ENCODE assay signal across 24 cellular contexts in the genomic region with DNA sequence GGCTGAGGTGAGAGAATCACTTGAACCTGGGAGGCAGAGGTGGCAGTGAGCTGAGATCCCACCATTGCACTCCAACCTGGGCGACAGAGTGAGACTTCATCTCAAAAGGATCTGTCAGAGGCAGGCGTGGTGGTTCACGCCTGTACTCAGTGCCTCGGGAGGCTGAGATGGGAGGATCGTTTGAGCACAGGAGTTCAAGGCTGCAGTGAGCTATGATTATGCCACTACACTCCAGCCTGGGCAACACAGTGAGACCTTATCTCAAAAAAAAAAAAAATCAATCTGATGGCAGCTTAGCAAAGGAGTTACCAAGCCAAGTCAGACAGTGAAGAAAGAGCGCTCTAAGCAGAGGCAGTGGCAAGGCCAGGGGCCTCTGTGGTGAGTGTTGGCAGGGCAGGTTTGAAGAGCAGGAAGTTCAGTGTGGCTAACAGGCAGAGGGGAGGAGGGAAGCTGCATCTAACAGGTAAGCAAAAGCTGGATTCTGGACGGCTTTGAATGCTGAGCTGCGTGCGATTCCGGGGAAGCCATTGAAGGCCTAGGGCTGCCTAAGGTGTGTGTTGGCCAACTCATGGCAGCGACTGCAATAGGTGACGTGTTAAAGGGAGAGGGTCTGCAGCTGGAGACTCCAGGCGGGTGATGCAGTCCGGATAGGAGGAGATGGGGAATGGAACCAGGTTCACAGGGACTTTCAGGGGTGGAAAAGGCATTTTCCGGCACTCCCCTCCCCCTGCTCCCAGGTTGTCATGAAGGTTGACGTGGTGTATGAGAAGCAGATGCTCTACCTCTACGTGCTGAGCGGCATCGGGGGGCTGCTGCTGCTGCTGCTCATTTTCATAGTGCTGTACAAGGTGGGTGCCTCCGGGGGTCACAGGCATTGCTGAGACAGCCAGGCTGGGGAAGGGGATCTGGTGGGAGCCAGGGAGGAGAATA. TPM values are rescaled to one million over a fixed set of nuclear protein-coding genes. Genes with fewer than 3 reads are reported as not detected.
A peak's percentile ranks its signal among the peaks of the same experiment; 100 is the strongest.
DNase-seq lines count a peak whose midpoint lies in the region; ATAC-seq lines count a peak whose summit lies in the region.
"Had no signal": no experiment of that assay in that cellular context is flagged by ENCODE, and none has a peak within 500 bp of the region (broad histone marks: within the 10 kb centered on the region; RNA-seq: fewer than 3 reads in every experiment).

No MANE protein-coding gene starts in this region.

- no peaks in the 10 kb centered on the region for H3K9me3 Mint-ChIP-seq in activated naive CD4-positive, alpha-beta T cell treated with anti-CD3 and anti-CD28 coated beads, Interleukin-2, amount 10 ng/mL, durations not matched to agents 7 days and 5 days
- H3K9me3 Mint-ChIP-seq in effector memory CD8-positive, alpha-beta T cell, result no peaks in the 10 kb centered on the region
- no peaks in the 10 kb centered on the region for H3K9me3 Mint-ChIP-seq in stimulated activated naive B cell treated with anti-CD40 and anti-IgM and Interleukin-4, amounts not matched to agents 10 μg/mL and 1 μg/mL and 100 μg/mL, for 72 hours
- H3K9me3 Mint-ChIP-seq: activated T-cell treated with anti-CD3 and anti-CD28 coated beads, Interleukin-2, amount 50 U/mL, for 4 hours had no signal

- H3K4me1 Mint-ChIP-seq in activated naive CD4-positive, alpha-beta T cell treated with anti-CD3 and anti-CD28 coated beads, Interleukin-2, amount 10 ng/mL, durations not matched to agents 7 days and 5 days, result peaks cover 16% of the 10 kb centered on the region
- peaks cover 11 to 25% of the 10 kb centered on the region in 2 donors for H3K4me1 Mint-ChIP-seq in effector memory CD8-positive, alpha-beta T cell (ENCODE audit: low read depth in 2 of 2)
- H3K4me1 Mint-ChIP-seq in stimulated activated naive B cell treated with anti-CD40 and anti-IgM and Interleukin-4, amounts not matched to agents 10 μg/mL and 1 μg/mL and 100 μg/mL, for 72 hours, result peaks cover 10 to 11% of the 10 kb centered on the region in 2 donors

- CTCF ChIA-PET in activated naive CD4-positive, alpha-beta T cell treated with anti-CD3 and anti-CD28 coated beads, Interleukin-2, amount 10 ng/mL, durations not matched to agents 7 days and 5 days (lab: Charles Lee), result interaction anchor here (0.6 to 1.2 kb wide), 5 partner anchors 25 to 212 kb away, joined by 3 to 4 read pairs (median 3); no protein-coding TSS in a partner anchor

- H3K4me3 Mint-ChIP-seq in activated naive CD4-positive, alpha-beta T cell treated with anti-CD3 and anti-CD28 coated beads, Interleukin-2, amount 10 ng/mL, durations not matched to agents 7 days and 5 days, result no peak overlapping the region
- no peak overlapping the region for H3K4me3 Mint-ChIP-seq in effector memory CD8-positive, alpha-beta T cell
- peak overlapping the region in 1 of 2 donors; percentile 23 for H3K4me3 Mint-ChIP-seq in stimulated activated naive B cell treated with anti-CD40 and anti-IgM and Interleukin-4, amounts not matched to agents 10 μg/mL and 1 μg/mL and 100 μg/mL, for 72 hours
- H3K4me3 Mint-ChIP-seq: activated T-cell treated with anti-CD3 and anti-CD28 coated beads, Interleukin-2, amount 50 U/mL, for 4 hours had no signal

- H3K36me3 ChIP-seq in KOPT-K1 (ENCODE audit: insufficient read depth, low read length), result peaks cover 76% of the 10 kb centered on the region

- H3K27ac ChIP-seq in KOPT-K1 (ENCODE audit: low read depth, low read length, poor library complexity, severe bottlenecking), result peak overlapping the region; percentile 21
- H3K27ac ChIP-seq: BLaER1 treated with 17β-estradiol and CSF1 and Interleukin-3, amounts not matched to agents 10 nM and 100 nM; spleen; upper lobe of left lung; WERI-Rb-1 had no signal

- ATAC-seq in effector memory CD8-positive, alpha-beta T cell (replicated peaks), result peak; percentile 51
- no peak for ATAC-seq in stimulated activated naive B cell treated with anti-CD40 and anti-IgM and Interleukin-4, amounts not matched to agents 10 μg/mL and 1 μg/mL and 100 μg/mL, for 72 hours (replicated peaks)

- H3K27me3 Mint-ChIP-seq in activated naive CD4-positive, alpha-beta T cell treated with anti-CD3 and anti-CD28 coated beads, Interleukin-2, amount 10 ng/mL, durations not matched to agents 7 days and 5 days, result no peaks in the 10 kb centered on the region
- no peaks in the 10 kb centered on the region for H3K27me3 Mint-ChIP-seq in effector memory CD8-positive, alpha-beta T cell
- H3K27me3 Mint-ChIP-seq in stimulated activated naive B cell treated with anti-CD40 and anti-IgM and Interleukin-4, amounts not matched to agents 10 μg/mL and 1 μg/mL and 100 μg/mL, for 72 hours, result no peaks in the 10 kb centered on the region

- peak overlapping the region; percentile 15 for H3K27ac Mint-ChIP-seq in activated naive CD4-positive, alpha-beta T cell treated with anti-CD3 and anti-CD28 coated beads, Interleukin-2, amount 10 ng/mL, durations not matched to agents 7 days and 5 days
- peak overlapping the region; percentile 52 to 53 for H3K27ac Mint-ChIP-seq in effector memory CD8-positive, alpha-beta T cell
- H3K27ac Mint-ChIP-seq in stimulated activated naive B cell treated with anti-CD40 and anti-IgM and Interleukin-4, amounts not matched to agents 10 μg/mL and 1 μg/mL and 100 μg/mL, for 72 hours, result peak overlapping the region; percentile 68

- no peaks in the 10 kb centered on the region for H3K9me3 ChIP-seq in KOPT-K1 (ENCODE audit: insufficient read depth, low read length, poor library complexity, severe bottlenecking)
- H3K9me3 ChIP-seq: BLaER1 treated with 17β-estradiol and CSF1 and Interleukin-3, amounts not matched to agents 10 nM and 100 nM; spleen; upper lobe of left lung had no signal

- DNase-seq in activated naive CD4-positive, alpha-beta T cell treated with anti-CD3 and anti-CD28 coated beads, Interleukin-2, amount 10 ng/mL, durations not matched to agents 7 days and 5 days, result no peak
- no peak for DNase-seq in activated naive CD4-positive, alpha-beta T cell (lab: John Stamatoyannopoulos, UW)
- DNase-seq in effector memory CD8-positive, alpha-beta T cell, result no peak
- no peak for DNase-seq in stimulated activated naive B cell treated with anti-CD40 and anti-IgM and Interleukin-4, amounts not matched to agents 10 μg/mL and 1 μg/mL and 100 μg/mL, for 72 hours
- no peak for DNase-seq in anterior cingulate cortex (lab: John Stamatoyannopoulos, UW)
- DNase-seq in mucosa of gallbladder (ENCODE audit: low spot score), result no peak
- DNase-seq: activated CD4-positive, alpha-beta T cell treated with anti-CD3 and anti-CD28 coated beads, Interleukin-2, amount 50 U/mL, for 48 hours; activated T-cell treated with anti-CD3 and anti-CD28 coated beads, Interleukin-2, amount 50 U/mL, for 4 hours; amniotic stem cell; dermis blood vessel endothelial cell; KG1; kidney glomerular epithelial cell; MV-4-11; NCI-H1694; NCI-H69; spleen; stimulated activated CD4-positive, alpha-beta T cell treated with anti-CD3 and anti-CD28 coated beads, Interleukin-4, amount 100 ng/mL, for 1 hour; upper lobe of left lung; WERI-Rb-1 had no signal

- peaks cover 70% of the 10 kb centered on the region for H3K36me3 Mint-ChIP-seq in activated naive CD4-positive, alpha-beta T cell treated with anti-CD3 and anti-CD28 coated beads, Interleukin-2, amount 10 ng/mL, durations not matched to agents 7 days and 5 days
- peaks cover 87% of the 10 kb centered on the region for H3K36me3 Mint-ChIP-seq in effector memory CD8-positive, alpha-beta T cell (ENCODE audit: insufficient read depth)
- peaks cover 62 to 65% of the 10 kb centered on the region in 2 donors for H3K36me3 Mint-ChIP-seq in stimulated activated naive B cell treated with anti-CD40 and anti-IgM and Interleukin-4, amounts not matched to agents 10 μg/mL and 1 μg/mL and 100 μg/mL, for 72 hours

RNA-seq across cellular contexts. Expression of gene ZNF768, which starts 7.0 kb away (rescaled TPM):
- total RNA-seq in mucosa of gallbladder, result 61.1 TPM

RNA-seq across cellular contexts. Expression of gene ZNF747, which starts 15.3 kb away (rescaled TPM):
- total RNA-seq in mucosa of gallbladder, result 11.9 TPM

RNA-seq across cellular contexts. Expression of gene ZNF764, which starts 38.8 kb away (rescaled TPM):
- total RNA-seq in mucosa of gallbladder, result 12.1 TPM

RNA-seq across cellular contexts. Expression of gene ITGAL, which starts 46.8 kb away (rescaled TPM):
- 16.7 TPM for total RNA-seq in mucosa of gallbladder
- total RNA-seq: dermis blood vessel endothelial cell, endothelial cell of umbilical vein, renal cortical epithelial cell, RPMI7951 had no signal

RNA-seq across cellular contexts. Expression of gene ZNF688, which starts 52.1 kb away (rescaled TPM):
- total RNA-seq in mucosa of gallbladder, result 23.5 TPM

Comparison
In these comparisons a context has a peak if more than half of its experiments do, and no peak if none do; other contexts are left out.
1. H3K27ac Mint-ChIP-seq: peak in every context shown above with its lines; median percentile 68 in stimulated activated naive B cell treated with anti-CD40 and anti-IgM and Interleukin-4, amounts not matched to agents 10 μg/mL and 1 μg/mL and 100 μg/mL, for 72 hours; 52 in effector memory CD8-positive, alpha-beta T cell; 15 in activated naive CD4-positive, alpha-beta T cell treated with anti-CD3 and anti-CD28 coated beads, Interleukin-2, amount 10 ng/mL, durations not matched to agents 7 days and 5 days.